ENCODE assay signal across 8 cellular contexts in genomic region chr2:148658807-148659722, GRCh38. TPM values are rescaled to one million over a fixed set of nuclear protein-coding genes. Genes with fewer than 3 reads are reported as not detected.
DNase-seq lines count a peak whose midpoint lies in the region; ATAC-seq, FAIRE-seq and TF ChIP-seq lines count a peak whose summit lies in the region.

No MANE protein-coding gene starts in this region.

- CTCF ChIA-PET in AG04450 (lab: Charles Lee), result interaction anchor here (0.6 to 0.7 kb wide), 3 partner anchors 52 to 781 kb away, joined by 3 to 4 read pairs (median 4); no protein-coding TSS in a partner anchor
- CTCF ChIA-PET in T-cell (lab: Charles Lee), result interaction anchor here in 1 of 2 donors (1.0 to 1.5 kb wide), 2 partner anchors 13 to 14 kb away, joined by 4 to 13 read pairs; no protein-coding TSS in a partner anchor

- peaks cover 80 to 81% (median 80%) of the 10 kb centered on the region in 3 donors for H3K4me1 Mint-ChIP-seq in T-cell

- no peak overlapping the region for H2BK12ac ChIP-seq in mesenchymal stem cell (ENCODE audit: low read length in 2 of 2)

- H3K27me3 Mint-ChIP-seq in T-cell, result no peaks in the 10 kb centered on the region

- peaks cover 10% of the 10 kb centered on the region for H3K36me3 Mint-ChIP-seq in T-cell

- peak; percentile 70 for FAIRE-seq in GM19239 (lab: Jason Lieb, UNC)

- H3K27me3 ChIP-seq in AG04450 (ENCODE audit: control insufficient read depth, insufficient read depth, low read length) (no peaks in the 10 kb centered on the region), mesenchymal stem cell (ENCODE audit: control insufficient read depth in 1 of 2, insufficient read depth in 1 of 2, low read length in 2 of 2) (no peaks in the 10 kb centered on the region)

- no peak overlapping the region for H3K14ac ChIP-seq in mesenchymal stem cell (ENCODE audit: low read length in 2 of 2)

- in situ Hi-C loops in GM13977 (cut with MboI; ENCODE audit: low pct_unique_long_range_greater_than_20kb, low sequenced_read_pairs, unreplicated experiment), result no loop called here

- no peak overlapping the region for H2BK120ac ChIP-seq in mesenchymal stem cell (ENCODE audit: low read depth, low read length)

- H3K27ac ChIP-seq in AG04450 (ENCODE audit: low read depth, low read length) (no peak overlapping the region), mesenchymal stem cell (ENCODE audit: low read length, poor library complexity, severe bottlenecking) (no peak overlapping the region)

- POLR2A ChIA-PET in AG04450 (lab: Yijun Ruan, JAX) (interaction anchor here (1.0 kb wide), 1 partner anchor 14 kb away, joined by 12 read pairs; no protein-coding TSS in a partner anchor), T-cell (lab: Charles Lee) (interaction anchor here (1.0 to 3.8 kb wide), 2 partner anchors 13 kb away, joined by 6 to 42 read pairs; no protein-coding TSS in a partner anchor)

- peak overlapping the region; percentile 76 to 92 for H3K27ac Mint-ChIP-seq in T-cell

- no peak overlapping the region for H2AK5ac ChIP-seq in mesenchymal stem cell (ENCODE audit: low read length, severe bottlenecking)

- H3K4me1 ChIP-seq in mesenchymal stem cell (ENCODE audit: control insufficient read depth, insufficient read depth, low read depth, low read length), result no peaks in the 10 kb centered on the region

- 17% methylated on average over 1 of the region's 2 CpGs for WGBS in mesenchymal stem cell

- no peak overlapping the region for H3K4me2 ChIP-seq in mesenchymal stem cell (ENCODE audit: low read length, poor library complexity, severe bottlenecking)

- H3K23ac ChIP-seq in mesenchymal stem cell (ENCODE audit: low read length in 2 of 2), result no peak overlapping the region

- H3K9me3 ChIP-seq in AG04450 (ENCODE audit: control insufficient read depth, insufficient read depth, low read length), result no peaks in the 10 kb centered on the region
- H3K9me3 ChIP-seq in mesenchymal stem cell (ENCODE audit: control insufficient read depth, low read length), result no peaks in the 10 kb centered on the region

- H2BK5ac ChIP-seq in mesenchymal stem cell (ENCODE audit: low read depth, low read length, poor library complexity, severe bottlenecking), result no peak overlapping the region

- peak overlapping the region; percentile 40 for H3K9ac ChIP-seq in mesenchymal stem cell (ENCODE audit: low read length)

- H2AFZ ChIP-seq in mesenchymal stem cell (ENCODE audit: low read depth, low read length), result no peak overlapping the region

- peak overlapping the region; percentile 34 to 55 (median 46) for H3K4me3 Mint-ChIP-seq in T-cell

- no peaks in the 10 kb centered on the region for H3K36me3 ChIP-seq in mesenchymal stem cell (ENCODE audit: control insufficient read depth in 1 of 2, insufficient read depth in 2 of 2, low read depth in 1 of 2, low read length in 2 of 2)

- peak; percentile 11 for DNase-seq in AG04450 (ENCODE audit: low read depth, low spot score)
- DNase-seq in GM19239 (ENCODE audit: insufficient read length, low spot score), result peak; percentile 8
- DNase-seq in T-cell, result no peak
- DNase-seq in mesenchymal stem cell, result peak; percentile 87
- no peak for DNase-seq in GM13977 (ENCODE audit: low spot score)
- DNase-seq in germinal center (ENCODE audit: low spot score), result no peak
- DNase-seq in iPS-NIHi7 (ENCODE audit: extremely low spot score), result no peak

- ATAC-seq in HG03135 (IDR thresholded peaks at IDR 0.05; ENCODE audit: unreplicated experiment), result peak; percentile 92
- ATAC-seq in T-cell (replicated peaks in 1 of 4), result peak; percentile 65 to 87 (median 80)

- peaks cover 6% of the 10 kb centered on the region for H3K79me1 ChIP-seq in mesenchymal stem cell (replicated peaks; ENCODE audit: low read length, poor library complexity, severe bottlenecking)

- H3K9me3 Mint-ChIP-seq in T-cell, result no peaks in the 10 kb centered on the region

- TF ChIP-seq CTCF in AG04450 (IDR thresholded peaks at IDR 0.05; ENCODE audit: low read depth, low read length), result no peak
- TF ChIP-seq CTCF in GM13977 (IDR thresholded peaks at IDR 0.05; ENCODE audit: extremely low read depth, insufficient read depth, missing control alignments), result no peak

- H2BK15ac ChIP-seq in mesenchymal stem cell (ENCODE audit: low read depth, poor library complexity, severe bottlenecking), result no peak overlapping the region

- H3K18ac ChIP-seq in mesenchymal stem cell (ENCODE audit: low read depth in 1 of 2, low read length in 2 of 2), result no peak overlapping the region

- H3K4ac ChIP-seq in mesenchymal stem cell (ENCODE audit: low read depth in 1 of 2, low read length in 2 of 2), result no peak overlapping the region

- H3K4me3 ChIP-seq in AG04450 (ENCODE audit: low read depth, low read length), result no peak overlapping the region
- no peak overlapping the region for H3K4me3 ChIP-seq in mesenchymal stem cell (ENCODE audit: insufficient read depth in 1 of 2, low read depth in 1 of 2, low read length in 2 of 2)

- H4K91ac ChIP-seq in mesenchymal stem cell (ENCODE audit: low read length), result no peak overlapping the region

- no peak overlapping the region for H4K8ac ChIP-seq in mesenchymal stem cell (ENCODE audit: low read length)

RNA-seq across cellular contexts. Expression of gene EPC2, which starts 14.5 kb away (rescaled TPM):
- polyA plus RNA-seq in AG04450 (2011; rRNA removed), result 18.5 and 24.7 TPM in 2 replicates
- polyA minus RNA-seq in AG04450 (2011; rRNA and poly(A)+ RNA removed), result 28.8 and 37.0 TPM in 2 replicates
- 10 to 100 TPM; 54.3 to 84.3 (median 66.9) TPM for total RNA-seq in T-cell
- 16.0 TPM for polyA plus RNA-seq in mesenchymal stem cell (2013, experiment 1 of 2)
- 15.8 TPM for polyA plus RNA-seq in mesenchymal stem cell (2013, experiment 2 of 2)

Comparison
In these comparisons a context has a peak if more than half of its experiments do, and no peak if none do; other contexts are left out.
1. DNase-seq: peak in AG04450 (single experiment), GM19239 (single experiment) and mesenchymal stem cell (single experiment); none in T-cell (0 of 34), GM13977 (single experiment), germinal center (single experiment) and iPS-NIHi7 (single experiment).